Comparison of ENCODE assay signal across 15 cellular contexts in genomic region chr9:36118706-36119105, GRCh38. TPM values are rescaled to one million over a fixed set of nuclear protein-coding genes. Genes with fewer than 3 reads are reported as not detected.
"Had no signal": no experiment of that assay in that cellular context is flagged by ENCODE, and none has a peak within 500 bp of the region (broad histone marks: within the 10 kb centered on the region; RNA-seq: fewer than 3 reads in every experiment).

No MANE protein-coding gene starts in this region.

- H3K9me3 Mint-ChIP-seq: activated CD4-positive, alpha-beta T cell treated with anti-CD3 and anti-CD28 coated beads, Interleukin-2, amount 10 ng/mL, durations not matched to agents 24 days and 14 days; activated naive CD4-positive, alpha-beta T cell treated with anti-CD3 and anti-CD28 coated beads, Interleukin-2, amount 50 U/mL, for 72 hours; immature natural killer cell; memory B cell; nephron progenitor cell; WTC11 had no signal

- ATAC-seq: activated naive CD4-positive, alpha-beta T cell treated with anti-CD3 and anti-CD28 coated beads, Interleukin-2, amount 50 U/mL, for 72 hours; foreskin keratinocyte; left cardiac atrium; WTC11 had no signal

- H3K9me3 ChIP-seq: sigmoid colon had no signal

- H3K27me3 Mint-ChIP-seq: activated CD4-positive, alpha-beta T cell treated with anti-CD3 and anti-CD28 coated beads, Interleukin-2, amount 10 ng/mL, durations not matched to agents 24 days and 14 days; memory B cell had no signal

- H3K36me3 Mint-ChIP-seq: activated naive CD4-positive, alpha-beta T cell treated with anti-CD3 and anti-CD28 coated beads, Interleukin-2, amount 50 U/mL, for 72 hours had no signal

- DNase-seq: activated CD4-positive, alpha-beta T cell treated with anti-CD3 and anti-CD28 coated beads, Interleukin-2, amount 10 ng/mL, durations not matched to agents 24 days and 14 days; brain microvascular endothelial cell; cerebellar nuclear complex; foreskin keratinocyte; immature natural killer cell; left cardiac atrium; nephron progenitor cell; sigmoid colon; stimulated activated CD4-positive, alpha-beta T cell treated with anti-CD3 and anti-CD28 coated beads, Interleukin-2, amount 100 ng/mL, for 24 hours; stimulated activated naive CD4-positive, alpha-beta T cell treated with Interleukin-2 at 50 U/mL for 16 hours; T1000 had no signal

- H3K4me1 Mint-ChIP-seq: activated CD4-positive, alpha-beta T cell treated with anti-CD3 and anti-CD28 coated beads, Interleukin-2, amount 10 ng/mL, durations not matched to agents 24 days and 14 days; immature natural killer cell; memory B cell; WTC11 had no signal

- H3K27me3 ChIP-seq: brain microvascular endothelial cell, foreskin keratinocyte, sigmoid colon had no signal

- H3K4me3 ChIP-seq: sigmoid colon had no signal

- H3K27ac Mint-ChIP-seq: activated CD4-positive, alpha-beta T cell treated with anti-CD3 and anti-CD28 coated beads, Interleukin-2, amount 10 ng/mL, durations not matched to agents 24 days and 14 days; activated naive CD4-positive, alpha-beta T cell treated with anti-CD3 and anti-CD28 coated beads, Interleukin-2, amount 50 U/mL, for 72 hours; memory B cell; WTC11 had no signal

- H3K4me1 ChIP-seq: foreskin keratinocyte, sigmoid colon had no signal

- H3K27ac ChIP-seq: brain microvascular endothelial cell, foreskin keratinocyte, sigmoid colon had no signal

- H3K4me3 Mint-ChIP-seq: activated CD4-positive, alpha-beta T cell treated with anti-CD3 and anti-CD28 coated beads, Interleukin-2, amount 10 ng/mL, durations not matched to agents 24 days and 14 days; immature natural killer cell; memory B cell; nephron progenitor cell; WTC11 had no signal

RNA-seq across cellular contexts. Expression of gene CCIN, which starts 50.5 kb away (rescaled TPM):
- total RNA-seq: activated CD4-positive, alpha-beta T cell treated with anti-CD3 and anti-CD28 coated beads, Interleukin-2, amount 10 ng/mL, durations not matched to agents 24 days and 14 days; activated naive CD4-positive, alpha-beta T cell treated with anti-CD3 and anti-CD28 coated beads, Interleukin-2, amount 50 U/mL, for 72 hours; foreskin keratinocyte; left cardiac atrium; ureter had no signal
